In the genomic region with DNA sequence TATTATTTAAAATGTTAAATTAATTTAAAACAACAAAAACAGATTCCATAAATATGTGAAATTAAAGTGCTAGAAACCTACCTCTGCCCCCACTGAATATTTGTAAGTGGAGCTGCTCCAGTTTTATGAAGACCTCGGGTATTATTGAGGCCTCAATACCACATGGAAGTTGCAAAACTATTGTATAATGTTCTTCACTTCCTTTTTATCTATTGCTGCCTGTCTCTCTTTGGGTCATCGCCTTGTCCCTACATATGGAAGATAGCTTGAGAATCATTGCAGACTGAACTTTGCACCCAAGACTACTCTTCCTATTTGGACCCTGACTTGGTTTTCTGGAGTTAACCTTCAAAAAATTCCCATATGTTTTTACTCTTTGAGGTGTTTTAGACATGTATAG, we compare ENCODE assay signal across 31 cellular contexts.
"Had no signal": no experiment of that assay in that cellular context is flagged by ENCODE, and none has a peak within 500 bp of the region (broad histone marks: within the 10 kb centered on the region; RNA-seq: fewer than 3 reads in every experiment).

No MANE protein-coding gene starts in this region.

- H3K36me3 Mint-ChIP-seq: activated naive CD8-positive, alpha-beta T cell treated with anti-CD3 and anti-CD28 coated beads for 36 hours had no signal

- H3K9me3 Mint-ChIP-seq: activated naive CD8-positive, alpha-beta T cell treated with anti-CD3 and anti-CD28 coated beads for 36 hours had no signal

- ATAC-seq: activated T-cell treated with anti-CD3 and anti-CD28 coated beads, Interleukin-2, amount 50 U/mL, for 72 hours; activated T-helper 17 cell treated with anti-CD3 and anti-CD28 coated beads, Interleukin-2, amount 50 U/mL, for 72 hours; K562; PC-3 had no signal

- DNase-seq: activated B cell treated with CpG ODN at 0.5 μM for 24 hours; activated CD4-positive, alpha-beta memory T cell treated with anti-CD3 and anti-CD28 coated beads, Interleukin-2, amount 10 ng/mL, durations not matched to agents 7 days and 5 days; activated CD4-positive, alpha-beta T cell treated with anti-CD3 and anti-CD28 coated beads for 4 hours; activated CD4-positive, CD25-positive, alpha-beta regulatory T cell treated with anti-CD3 and anti-CD28 coated beads, Interleukin-2, amount 50 U/mL, for 72 hours; activated effector memory CD4-positive, alpha-beta T cell treated with anti-CD3 and anti-CD28 coated beads, Interleukin-2, amount 50 U/mL, for 16 hours; activated naive CD4-positive, alpha-beta T cell; activated naive CD4-positive, alpha-beta T cell treated with anti-CD3 and anti-CD28 coated beads, Interleukin-2, amount 50 U/mL, for 16 hours; activated naive CD8-positive, alpha-beta T cell treated with anti-CD3 and anti-CD28 coated beads for 36 hours; activated T-cell treated with anti-CD3 and anti-CD28 coated beads, Interleukin-2, amount 50 U/mL, for 1 hour; activated T-cell treated with anti-CD3 and anti-CD28 coated beads, Interleukin-2, amount 50 U/mL, for 72 hours; amniotic stem cell; aorta; brain microvascular endothelial cell; central memory CD4-positive, alpha-beta T cell; NCI-H1048; NCI-H1105 treated with DMSO at 0.1 percent for 48 hours; NCI-H1436 treated with DMSO at 0.1 percent for 48 hours; NCI-H1694 treated with DMSO at 0.1 percent for 48 hours; NCI-H2029; NCI-H345; NCI-H524 treated with DMSO at 0.1 percent for 48 hours; PC-3; Peyer's patch; RPMI8226; SHP77 treated with DMSO at 0.1 percent for 48 hours; SK-N-SH; SW 1271 had no signal

- H3K4me3 Mint-ChIP-seq: activated B cell treated with CpG ODN at 0.5 μM for 24 hours; activated CD4-positive, alpha-beta memory T cell treated with anti-CD3 and anti-CD28 coated beads, Interleukin-2, amount 10 ng/mL, durations not matched to agents 7 days and 5 days; activated naive CD8-positive, alpha-beta T cell treated with anti-CD3 and anti-CD28 coated beads for 36 hours; activated T-cell treated with anti-CD3 and anti-CD28 coated beads, Interleukin-2, amount 50 U/mL, for 72 hours; activated T-helper 17 cell treated with anti-CD3 and anti-CD28 coated beads, Interleukin-2, amount 50 U/mL, for 72 hours; T-helper 1 cell treated with Interleukin-12 subunit alpha and Interleukin-12 subunit beta and Interleukin-4 antibody, amounts not matched to agents 30 μg/mL and 1 μg/mL, for 36 hours; T-helper 2 cell treated with Interferon-gamma antibody and Interleukin-4, amounts not matched to agents 5 μg/mL and 100 μg/mL, for 36 hours had no signal

- H3K4me1 Mint-ChIP-seq: activated CD4-positive, alpha-beta memory T cell treated with anti-CD3 and anti-CD28 coated beads, Interleukin-2, amount 10 ng/mL, durations not matched to agents 7 days and 5 days; activated naive CD8-positive, alpha-beta T cell treated with anti-CD3 and anti-CD28 coated beads for 36 hours; activated T-helper 17 cell treated with anti-CD3 and anti-CD28 coated beads, Interleukin-2, amount 50 U/mL, for 72 hours had no signal

- H3K27me3 Mint-ChIP-seq: activated B cell treated with CpG ODN at 0.5 μM for 24 hours; activated CD4-positive, alpha-beta memory T cell treated with anti-CD3 and anti-CD28 coated beads, Interleukin-2, amount 10 ng/mL, durations not matched to agents 7 days and 5 days; activated naive CD8-positive, alpha-beta T cell treated with anti-CD3 and anti-CD28 coated beads for 36 hours; activated T-helper 17 cell treated with anti-CD3 and anti-CD28 coated beads, Interleukin-2, amount 50 U/mL, for 72 hours had no signal

- H3K27ac Mint-ChIP-seq: activated B cell treated with CpG ODN at 0.5 μM for 24 hours; activated CD4-positive, alpha-beta memory T cell treated with anti-CD3 and anti-CD28 coated beads, Interleukin-2, amount 10 ng/mL, durations not matched to agents 7 days and 5 days; activated naive CD8-positive, alpha-beta T cell treated with anti-CD3 and anti-CD28 coated beads for 36 hours; activated T-cell treated with anti-CD3 and anti-CD28 coated beads, Interleukin-2, amount 50 U/mL, for 72 hours; activated T-helper 17 cell treated with anti-CD3 and anti-CD28 coated beads, Interleukin-2, amount 50 U/mL, for 72 hours; T-helper 1 cell treated with Interleukin-12 subunit alpha and Interleukin-12 subunit beta and Interleukin-4 antibody, amounts not matched to agents 30 μg/mL and 1 μg/mL, for 36 hours; T-helper 2 cell treated with Interferon-gamma antibody and Interleukin-4, amounts not matched to agents 5 μg/mL and 100 μg/mL, for 36 hours had no signal
